In the genomic region with DNA sequence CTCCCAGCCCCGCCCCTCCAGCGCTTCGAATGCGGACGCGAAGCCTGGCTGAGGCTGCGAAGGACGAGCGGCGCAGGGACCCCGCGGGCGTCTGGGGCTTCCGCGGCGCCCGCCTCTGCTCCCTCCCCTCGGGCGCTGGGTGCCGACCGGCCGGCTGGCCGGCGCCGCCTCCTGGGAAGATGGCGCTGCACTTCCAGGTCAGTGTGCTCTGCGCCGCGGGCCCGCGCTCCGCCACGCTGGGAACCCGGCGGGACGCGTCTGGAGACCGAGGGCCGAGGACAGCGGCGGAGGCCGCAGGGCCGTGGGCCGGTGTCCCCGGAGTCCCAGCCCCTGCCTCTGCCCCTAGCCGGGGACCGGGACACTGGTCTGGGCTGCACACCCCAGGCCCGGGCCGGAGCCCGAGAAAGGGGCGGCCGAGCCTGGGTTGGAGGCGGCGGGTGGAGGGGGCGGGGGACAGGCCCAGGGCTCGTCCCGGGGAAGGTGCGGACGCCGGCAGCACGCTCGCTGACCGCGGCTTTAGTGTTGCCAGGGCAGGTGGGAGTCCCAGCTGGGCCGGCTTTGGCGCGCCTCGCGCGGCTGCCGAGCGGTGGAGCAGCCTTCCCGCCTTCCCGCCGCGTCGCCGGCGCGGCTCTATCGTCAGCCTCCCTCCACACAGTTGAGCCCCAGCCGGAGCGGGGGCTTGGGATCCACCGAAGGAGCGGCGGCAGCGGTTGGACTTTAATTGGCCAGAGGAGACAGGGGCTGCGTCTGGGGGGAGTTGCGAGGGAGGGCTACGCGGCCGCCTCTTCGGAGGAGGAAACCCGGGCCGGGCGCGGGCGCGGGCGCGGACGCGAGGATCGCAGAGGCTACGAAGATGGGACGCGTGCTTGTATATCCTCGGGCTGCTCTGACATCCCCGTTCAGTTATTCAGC, we compare ENCODE assay signal across 8 cellular contexts.
A peak's percentile ranks its signal among the peaks of the same experiment; 100 is the strongest.
DNase-seq lines count a peak whose midpoint lies in the region; ATAC-seq and TF ChIP-seq lines count a peak whose summit lies in the region.

Gene RANBP17, plus strand, starts transcription at position 164 of the 912 bp plus-strand sequence.

- H3K4me3 ChIP-seq in brain microvascular endothelial cell (ENCODE audit: low read depth, low read length) (peak within 1 kb of the TSS; percentile 67), iPS-11a (ENCODE audit: low read depth, low read length) (peak within 1 kb of the TSS; percentile 74), retinal pigment epithelial cell (ENCODE audit: low read length) (peak within 1 kb of the TSS; percentile 68)

- ATAC-seq in activated CD4-positive, CD25-positive, alpha-beta regulatory T cell treated with anti-CD3 and anti-CD28 coated beads, Interleukin-2, amount 50 U/mL, for 24 hours: no peak

- no peaks in the 10 kb centered on the region for H3K36me3 ChIP-seq in brain microvascular endothelial cell (replicated peaks)

- peak within 1 kb of the TSS; percentile 58 for H3K27ac ChIP-seq in brain microvascular endothelial cell

- in situ Hi-C loops in brain microvascular endothelial cell (cut with HindIII; ENCODE audit: low pct_ligation_motif_present, low sequenced_read_pairs) (no loop called here), KBM-7 (cut with MboI; ENCODE audit: low pct_unique_long_range_greater_than_20kb, low sequenced_read_pairs) (no loop called here)

- H3K27me3 ChIP-seq in brain microvascular endothelial cell (replicated peaks): no peaks in the 10 kb centered on the region

- DNase-seq in GM20000 (ENCODE audit: low spot score) (peak; percentile 80), NCI-H2196 treated with DMSO at 0.1 percent for 48 hours (lab: John Stamatoyannopoulos, UW; ENCODE audit: unreplicated experiment) (peak; percentile 43), brain microvascular endothelial cell (peak; percentile 67), retinal pigment epithelial cell (ENCODE audit: low read depth) (no peak), KBM-7 (no peak)
- no peak for DNase-seq in activated effector memory CD4-positive, alpha-beta T cell treated with Interleukin-2 at 50 U/mL for 16 hours

- TF ChIP-seq CTCF in GM20000 (IDR thresholded peaks at IDR 0.05; ENCODE audit: extremely low read depth, missing control alignments) (no peak), brain microvascular endothelial cell (IDR thresholded peaks at IDR 0.05; ENCODE audit: low read depth, low read length, missing control alignments) (no peak), retinal pigment epithelial cell (conservative IDR thresholded peaks at IDR 0.05; ENCODE audit: low read depth, low read length) (no peak)

Comparison
In these comparisons a context has a peak if more than half of its experiments do, and no peak if none do; other contexts are left out.
1. DNase-seq: peak in GM20000 (single experiment), NCI-H2196 treated with DMSO at 0.1 percent for 48 hours (single experiment) and brain microvascular endothelial cell (single experiment); none in retinal pigment epithelial cell (single experiment), activated effector memory CD4-positive, alpha-beta T cell treated with Interleukin-2 at 50 U/mL for 16 hours (single experiment) and KBM-7 (single experiment).
2. Peak in every context shown above with its lines, with median percentiles within 50 percentile points of each other: H3K4me3 ChIP-seq.